8 cellular contexts compared by ENCODE assay signal in genomic region chr6:26336355-26337198, GRCh38. TPM values are rescaled to one million over a fixed set of nuclear protein-coding genes. Genes with fewer than 3 reads are reported as not detected.
DNase-seq lines count a peak whose midpoint lies in the region; ATAC-seq and TF ChIP-seq lines count a peak whose summit lies in the region.

No MANE protein-coding gene starts in this region.

- ATAC-seq in HG03139 (IDR thresholded peaks at IDR 0.05; ENCODE audit: unreplicated experiment) (no peak), WTC11 (no peak)

- H3K36me3 Mint-ChIP-seq in WTC11, result no peaks in the 10 kb centered on the region

- no peaks in the 10 kb centered on the region for H3K9me3 Mint-ChIP-seq in WTC11

- DNase-seq in CD1c-positive myeloid dendritic cell (ENCODE audit: extremely low spot score) (peak; percentile 19), HUDEP-2 (lab: John Stamatoyannopoulos, UW; ENCODE audit: unreplicated experiment in 76 of 76) (peak in 42 of 76 experiments; percentile 10 to 87 (median 64)), SW480 (ENCODE audit: low spot score) (peak; percentile 79), foreskin fibroblast (peak; percentile 50 to 81), WTC11 (ENCODE audit: low spot score) (no peak), NCI-H446 treated with DMSO at 0.1 percent for 48 hours (lab: John Stamatoyannopoulos, UW) (no peak), NCI-H2029 (lab: John Stamatoyannopoulos, UW) (no peak)

- H3K4me3 Mint-ChIP-seq in WTC11, result no peak overlapping the region

- no peak overlapping the region for H3K4me3 ChIP-seq in foreskin fibroblast (ENCODE audit: low read depth in 1 of 2, low read length in 2 of 2)

- peaks cover 28% of the 10 kb centered on the region for H3K4me1 Mint-ChIP-seq in WTC11

- H3K27ac Mint-ChIP-seq in WTC11, result no peak overlapping the region

- CTCF ChIA-PET in WTC11 (lab: Charles Lee), result interaction anchor here (0.5 to 1.5 kb wide), 2 partner anchors 12 to 259 kb away, joined by 3 to 4 read pairs; no protein-coding TSS in a partner anchor

- POLR2A ChIA-PET in WTC11 (lab: Charles Lee), result no interaction called here

- no peak for TF ChIP-seq CTCF in foreskin fibroblast (IDR thresholded peaks at IDR 0.05; ENCODE audit: low read depth, low read length)
- no peak for TF ChIP-seq CTCF in WTC11 (IDR thresholded peaks at IDR 0.05)

- peaks cover 22% of the 10 kb centered on the region for H3K27me3 Mint-ChIP-seq in WTC11 (ENCODE audit: low read depth)

TF ChIP-seq in WTC11, 78 proteins besides CTCF, POLR2A, EP300 and RAD21:
- TF ChIP-seq ATF6 (CRISPR knock-in tag; IDR thresholded peaks at IDR 0.05) (no peak), ATF2 (CRISPR knock-in tag; IDR thresholded peaks at IDR 0.05; ENCODE audit: borderline replicate concordance, low read depth) (no peak), MYBL2 (CRISPR knock-in tag; IDR thresholded peaks at IDR 0.05) (no peak), CBFB (CRISPR knock-in tag; IDR thresholded peaks at IDR 0.05; ENCODE audit: low read depth) (no peak), ZSCAN18 (CRISPR knock-in tag; IDR thresholded peaks at IDR 0.05) (no peak), ZNF396 (CRISPR knock-in tag; IDR thresholded peaks at IDR 0.05; ENCODE audit: borderline replicate concordance) (no peak), SP1 (CRISPR knock-in tag; conservative IDR thresholded peaks at IDR 0.05) (no peak)

RNA-seq across cellular contexts. Expression of gene BTN3A2, which starts 28.4 kb away (rescaled TPM):
- 3.4 to 7.4 TPM (median 7.0 TPM) in 3 replicates for total RNA-seq in WTC11 (2021)

RNA-seq across cellular contexts. Expression of gene BTN2A2, which starts 46.3 kb away (rescaled TPM):
- 15.6 to 18.0 TPM (median 16.2 TPM) in 3 replicates for total RNA-seq in WTC11 (2021)

Comparison
In these comparisons a context has a peak if more than half of its experiments do, and no peak if none do; other contexts are left out.
1. DNase-seq: peak in CD1c-positive myeloid dendritic cell (single experiment), HUDEP-2 (42 of 76), SW480 (single experiment) and foreskin fibroblast (2 of 2); none in WTC11 (single experiment), NCI-H446 treated with DMSO at 0.1 percent for 48 hours (single experiment) and NCI-H2029 (single experiment).